In genomic region chrX:11472381-11472780, GRCh38 we compare ENCODE assay signal across 23 cellular contexts.
"Had no signal": no experiment of that assay in that cellular context is flagged by ENCODE, and none has a peak within 500 bp of the region (broad histone marks: within the 10 kb centered on the region; RNA-seq: fewer than 3 reads in every experiment).

No MANE protein-coding gene starts in this region.

- H3K27ac Mint-ChIP-seq: activated CD4-positive, alpha-beta memory T cell treated with anti-CD3 and anti-CD28 coated beads, Interleukin-2, amount 10 ng/mL, durations not matched to agents 7 days and 5 days; activated CD4-positive, alpha-beta T cell treated with anti-CD3 and anti-CD28 coated beads for 36 hours; activated naive CD4-positive, alpha-beta T cell treated with anti-CD3 and anti-CD28 coated beads for 36 hours; activated naive CD8-positive, alpha-beta T cell; activated T-helper 17 cell treated with anti-CD3 and anti-CD28 coated beads, Interleukin-2, amount 50 U/mL, for 72 hours; T-cell had no signal

- DNase-seq: activated CD4-positive, alpha-beta memory T cell treated with anti-CD3 and anti-CD28 coated beads, Interleukin-2, amount 10 ng/mL, durations not matched to agents 7 days and 5 days; activated CD4-positive, alpha-beta T cell treated with anti-CD3 and anti-CD28 coated beads for 36 hours; activated CD4-positive, alpha-beta T cell treated with anti-CD3 and anti-CD28 coated beads, Interleukin-2, amount 50 U/mL, for 1 hour; activated gamma-delta T cell; activated naive CD4-positive, alpha-beta T cell treated with anti-CD3 and anti-CD28 coated beads for 36 hours; activated T-cell treated with anti-CD3 and anti-CD28 coated beads for 4 hours; activated T-cell treated with anti-CD3 and anti-CD28 coated beads, Interleukin-2, amount 50 U/mL, for 48 hours; central memory CD4-positive, alpha-beta T cell; Kasumi-1; NCI-H1048; NCI-H146; NCI-H187 treated with DMSO at 0.1 percent for 48 hours; NCI-H2081 treated with DMSO at 0.1 percent for 48 hours; NCI-H446; NCI-H524; Peyer's patch; SIG-M5; T-cell; T-helper 2 cell; WERI-Rb-1 had no signal

- H3K36me3 ChIP-seq: Peyer's patch, WERI-Rb-1 had no signal

- H3K36me3 Mint-ChIP-seq: activated naive CD8-positive, alpha-beta T cell; T-cell had no signal

- H3K27me3 Mint-ChIP-seq: activated CD4-positive, alpha-beta memory T cell treated with anti-CD3 and anti-CD28 coated beads, Interleukin-2, amount 10 ng/mL, durations not matched to agents 7 days and 5 days; activated naive CD8-positive, alpha-beta T cell; activated T-helper 17 cell treated with anti-CD3 and anti-CD28 coated beads, Interleukin-2, amount 50 U/mL, for 72 hours had no signal

- H3K4me1 Mint-ChIP-seq: activated CD4-positive, alpha-beta memory T cell treated with anti-CD3 and anti-CD28 coated beads, Interleukin-2, amount 10 ng/mL, durations not matched to agents 7 days and 5 days; activated CD4-positive, alpha-beta T cell treated with anti-CD3 and anti-CD28 coated beads for 36 hours; activated T-helper 17 cell treated with anti-CD3 and anti-CD28 coated beads, Interleukin-2, amount 50 U/mL, for 72 hours; T-cell had no signal

- ATAC-seq: activated CD4-positive, alpha-beta T cell treated with anti-CD3 and anti-CD28 coated beads for 36 hours; activated T-helper 17 cell treated with anti-CD3 and anti-CD28 coated beads, Interleukin-2, amount 50 U/mL, for 72 hours; T-cell had no signal

- H3K9me3 ChIP-seq: Peyer's patch had no signal

- H3K27ac ChIP-seq: Peyer's patch, SK-N-MC, WERI-Rb-1 had no signal

- H3K4me1 ChIP-seq: Peyer's patch had no signal

- H3K4me3 ChIP-seq: Peyer's patch, SK-N-MC had no signal

- H3K9me3 Mint-ChIP-seq: activated CD4-positive, alpha-beta memory T cell treated with anti-CD3 and anti-CD28 coated beads, Interleukin-2, amount 10 ng/mL, durations not matched to agents 7 days and 5 days; activated naive CD4-positive, alpha-beta T cell treated with anti-CD3 and anti-CD28 coated beads for 36 hours; activated T-helper 17 cell treated with anti-CD3 and anti-CD28 coated beads, Interleukin-2, amount 50 U/mL, for 72 hours; T-cell had no signal

- H3K27me3 ChIP-seq: Peyer's patch had no signal

- H3K4me3 Mint-ChIP-seq: activated CD4-positive, alpha-beta memory T cell treated with anti-CD3 and anti-CD28 coated beads, Interleukin-2, amount 10 ng/mL, durations not matched to agents 7 days and 5 days; activated CD4-positive, alpha-beta T cell treated with anti-CD3 and anti-CD28 coated beads for 36 hours; activated naive CD4-positive, alpha-beta T cell treated with anti-CD3 and anti-CD28 coated beads for 36 hours; activated naive CD8-positive, alpha-beta T cell; activated T-helper 17 cell treated with anti-CD3 and anti-CD28 coated beads, Interleukin-2, amount 50 U/mL, for 72 hours; T-cell had no signal
